Comparison of ENCODE assay signal across 11 cellular contexts in the genomic region with DNA sequence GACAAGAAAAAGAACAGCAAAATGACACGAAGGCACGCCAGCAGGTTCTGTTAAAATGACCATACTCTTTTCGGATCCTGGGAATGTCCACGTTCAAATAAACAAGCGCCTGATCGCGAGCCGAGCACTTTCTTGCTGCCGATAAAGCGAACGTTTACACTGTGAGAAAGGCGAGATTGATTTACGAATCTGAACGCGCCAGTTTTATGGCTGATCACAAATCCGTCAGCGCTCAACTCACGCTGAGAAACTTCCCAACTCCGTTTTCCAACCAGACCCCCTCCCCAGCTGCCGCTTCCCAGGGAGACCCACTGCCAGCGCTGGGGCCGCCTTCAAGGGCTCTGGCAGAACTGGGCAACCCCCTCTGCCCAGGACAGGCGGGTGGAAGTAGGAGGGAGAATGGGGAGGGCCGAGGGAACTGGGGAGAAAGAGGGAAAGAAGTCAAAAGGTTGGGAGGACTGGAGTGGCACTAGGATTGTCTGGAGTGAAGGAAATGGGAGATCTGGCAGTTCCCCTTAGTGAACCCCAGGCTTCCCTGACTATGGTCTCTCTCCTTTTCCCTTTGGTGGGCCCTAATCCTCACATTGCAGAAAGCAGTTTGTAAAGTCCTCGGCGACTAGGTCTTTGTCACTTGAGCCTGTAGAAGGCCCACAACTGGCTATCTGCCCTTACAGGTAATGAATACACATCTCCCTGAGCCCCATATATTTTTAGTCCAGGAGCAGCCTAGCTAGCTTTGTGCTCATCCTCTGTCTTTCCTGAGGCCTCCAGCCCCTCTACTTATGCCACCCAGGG. TPM values are rescaled to one million over a fixed set of nuclear protein-coding genes. Genes with fewer than 3 reads are reported as not detected.
DNase-seq lines count a peak whose midpoint lies in the region; TF ChIP-seq lines count a peak whose summit lies in the region.
"Had no signal": no experiment of that assay in that cellular context is flagged by ENCODE, and none has a peak within 500 bp of the region (broad histone marks: within the 10 kb centered on the region; RNA-seq: fewer than 3 reads in every experiment).

No MANE protein-coding gene starts in this region.

- H3K4me1 ChIP-seq in HUES6 (ENCODE audit: control insufficient read depth, insufficient read depth, low read length): peaks cover 77% of the 10 kb centered on the region
- peaks cover 23 to 44% of the 10 kb centered on the region in 2 experiments for H3K4me1 ChIP-seq in trophoblast cell (ENCODE audit: control insufficient read depth in 1 of 2, insufficient read depth in 2 of 2, low read length in 2 of 2)

- no peak overlapping the region for H3K23ac ChIP-seq in trophoblast cell (ENCODE audit: low read length)

- no peak for DNase-seq in endothelial cell (ENCODE audit: low spot score)
- DNase-seq in trophoblast cell: no peak
- no peak for DNase-seq in epidermal melanocyte (ENCODE audit: insufficient read length, low spot score)
- no peak for DNase-seq in dedifferentiated amniotic fluid mesenchymal stem cell (ENCODE audit: extremely low spot score)
- DNase-seq in globus pallidus (ENCODE audit: low spot score): no peak
- DNase-seq: activated CD4-positive, CD25-positive, alpha-beta regulatory T cell treated with anti-CD3 and anti-CD28 coated beads, Interleukin-2, amount 50 U/mL, for 72 hours; activated naive CD4-positive, alpha-beta T cell treated with anti-CD3 and anti-CD28 coated beads, Interleukin-2, amount 50 U/mL, for 16 hours; CD4-positive, CD25-positive, alpha-beta regulatory T cell; NCI-H2171 treated with DMSO at 0.1 percent for 48 hours had no signal

- H3K36me3 ChIP-seq in HUES6 (ENCODE audit: control insufficient read depth, insufficient read depth, low read length) (no peaks in the 10 kb centered on the region), trophoblast cell (ENCODE audit: control insufficient read depth in 1 of 2, insufficient read depth in 2 of 2, low read length in 2 of 2) (peaks cover 5 to 6% of the 10 kb centered on the region in 2 experiments)

- H3K27ac Mint-ChIP-seq in endothelial cell (ENCODE audit: unreplicated experiment): peak overlapping the region; percentile 11
- H3K27ac Mint-ChIP-seq: CD4-positive, CD25-positive, alpha-beta regulatory T cell had no signal

- H3K18ac ChIP-seq in trophoblast cell (ENCODE audit: low read length): peak overlapping the region; percentile 93

- peak overlapping the region; percentile 76 for H3K9ac ChIP-seq in HUES6 (ENCODE audit: low read length)
- no peak overlapping the region for H3K9ac ChIP-seq in trophoblast cell (ENCODE audit: low read length)

- peaks cover 25% of the 10 kb centered on the region for H3K27me3 Mint-ChIP-seq in endothelial cell (ENCODE audit: unreplicated experiment)

- H3K4me3 Mint-ChIP-seq in endothelial cell (ENCODE audit: unreplicated experiment): peak overlapping the region; percentile 47
- H3K4me3 Mint-ChIP-seq: CD4-positive, CD25-positive, alpha-beta regulatory T cell had no signal

- H3K9me3 ChIP-seq in HUES6 (ENCODE audit: control insufficient read depth, insufficient read depth, low read depth, low read length) (0 out of 2 replicates have a peak, but pooled peaks cover 2% of the 10 kb centered on the region), trophoblast cell (ENCODE audit: insufficient read depth, low read depth, low read length) (no peaks in the 10 kb centered on the region)

- peak overlapping the region; percentile 85 for H3K14ac ChIP-seq in trophoblast cell (ENCODE audit: low read length)

- no peak overlapping the region for H4K12ac ChIP-seq in trophoblast cell (ENCODE audit: low read depth, low read length)

- peak overlapping the region; percentile 54 for H3K4me2 ChIP-seq in trophoblast cell (ENCODE audit: low read length)

- peaks cover 13% of the 10 kb centered on the region for H3K79me1 ChIP-seq in trophoblast cell (ENCODE audit: low read length)

- peak overlapping the region; percentile 86 for H4K91ac ChIP-seq in trophoblast cell (ENCODE audit: low read depth, low read length)

- TF ChIP-seq CTCF in endothelial cell (IDR thresholded peaks at IDR 0.05; ENCODE audit: unreplicated experiment): no peak

- no CpG with 5 or more reads among the region's 26 CpGs for WGBS in trophoblast cell (ENCODE audit: extremely low coverage, insufficient coverage, insufficient read length)

- peaks cover 100% of the 10 kb centered on the region for H3K27me3 ChIP-seq in HUES6 (ENCODE audit: control insufficient read depth, insufficient read depth, low read length)
- H3K27me3 ChIP-seq in trophoblast cell (ENCODE audit: insufficient read depth, low read length): peaks cover 6% of the 10 kb centered on the region

- no peak overlapping the region for H2AFZ ChIP-seq in trophoblast cell (ENCODE audit: insufficient read depth, low read length, poor library complexity)

- H3K4ac ChIP-seq in trophoblast cell (ENCODE audit: low read depth, low read length): peak overlapping the region; percentile 42

- peak overlapping the region; percentile 82 for H2AK5ac ChIP-seq in trophoblast cell (ENCODE audit: low read length)

- H3K4me3 ChIP-seq in HUES6 (ENCODE audit: low read depth, low read length) (peak overlapping the region; percentile 40; the same call in 1 of the 2 replicates), trophoblast cell (ENCODE audit: low read depth, low read length) (no peak overlapping the region)

- H2BK12ac ChIP-seq in trophoblast cell (ENCODE audit: low read length): peak overlapping the region; percentile 86

- peak overlapping the region; percentile 52 for H4K8ac ChIP-seq in trophoblast cell (ENCODE audit: low read depth, low read length)

- peaks cover 57% of the 10 kb centered on the region for H3K4me1 Mint-ChIP-seq in endothelial cell (ENCODE audit: unreplicated experiment)

- H2BK120ac ChIP-seq in trophoblast cell (ENCODE audit: insufficient read depth, low read length, poor library complexity): peak overlapping the region; percentile 81

- peaks cover 6% of the 10 kb centered on the region for H3K36me3 Mint-ChIP-seq in endothelial cell (ENCODE audit: low read depth, unreplicated experiment)

- peak overlapping the region; percentile 70 for H2BK5ac ChIP-seq in trophoblast cell (ENCODE audit: low read depth, low read length, poor library complexity)

- no peaks in the 10 kb centered on the region for H3K79me2 ChIP-seq in trophoblast cell (ENCODE audit: control insufficient read depth, insufficient read depth, low read length, poor library complexity)

- H3K27ac ChIP-seq in HUES6 (ENCODE audit: low read depth, low read length) (no peak overlapping the region; the same call in 1 of the 2 replicates), trophoblast cell (ENCODE audit: low read depth, low read length) (peak overlapping the region; percentile 76)

- H3K9me3 Mint-ChIP-seq in endothelial cell (ENCODE audit: unreplicated experiment): no peaks in the 10 kb centered on the region
- H3K9me3 Mint-ChIP-seq: CD4-positive, CD25-positive, alpha-beta regulatory T cell had no signal

RNA-seq across cellular contexts. Expression of gene HOXB4, which starts 6.9 kb away (rescaled TPM):
- total RNA-seq in endothelial cell (ENCODE audit: unreplicated experiment): 6.5 TPM
- polyA plus RNA-seq in trophoblast cell (2013): 5.5 and 6.2 TPM in 2 replicates

RNA-seq across cellular contexts. Expression of gene HOXB3, which starts 18.8 kb away (rescaled TPM):
- total RNA-seq in endothelial cell (ENCODE audit: unreplicated experiment): 17.7 TPM
- 8.1 and 10.4 TPM in 2 replicates for polyA plus RNA-seq in trophoblast cell (2013)

RNA-seq across cellular contexts. Expression of gene HOXB5, which starts 22.4 kb away (rescaled TPM):
- total RNA-seq in endothelial cell (ENCODE audit: unreplicated experiment): 0.59 TPM
- 3.2 and 3.5 TPM in 2 replicates for polyA plus RNA-seq in trophoblast cell (2013)
- total RNA-seq: CD4-positive, CD25-positive, alpha-beta regulatory T cell; skeletal muscle tissue had no signal
- polyA plus RNA-seq: CD4-positive, CD25-positive, alpha-beta regulatory T cell had no signal

RNA-seq across cellular contexts. Expression of gene HOXB2, which starts 26.3 kb away (rescaled TPM):
- 5.6 TPM for total RNA-seq in endothelial cell (ENCODE audit: unreplicated experiment)
- polyA plus RNA-seq in trophoblast cell (2013): 30.4 and 31.0 TPM in 2 replicates

RNA-seq across cellular contexts. Expression of gene HOXB6, which starts 33.6 kb away (rescaled TPM):
- 1.9 TPM for total RNA-seq in endothelial cell (ENCODE audit: unreplicated experiment)
- polyA plus RNA-seq in trophoblast cell (2013): 10.6 and 10.9 TPM in 2 replicates
- total RNA-seq: CD4-positive, CD25-positive, alpha-beta regulatory T cell; skeletal muscle tissue had no signal
- polyA plus RNA-seq: CD4-positive, CD25-positive, alpha-beta regulatory T cell had no signal
